Comparison of ENCODE assay signal across 8 cellular contexts in genomic region chr22:25404556-25404922, GRCh38.
DNase-seq lines count a peak whose midpoint lies in the region; ATAC-seq and TF ChIP-seq lines count a peak whose summit lies in the region.

No MANE protein-coding gene starts in this region.

- peaks cover 24% of the 10 kb centered on the region for H3K79me2 ChIP-seq in neural progenitor cell (ENCODE audit: low read depth)

- intact Hi-C loops in activated CD4-positive, alpha-beta T cell treated with anti-CD3 and anti-CD28 coated beads, Interleukin-2, amount 10 ng/mL, durations not matched to agents 24 days and 14 days (cut with micrococcal nuclease) = loop anchor here (2.0 to 10.0 kb wide), 2 partner anchors 48 to 330 kb away; no protein-coding TSS in a partner anchor

- peak overlapping the region; percentile 90 for H2AFZ ChIP-seq in neural progenitor cell (replicated peaks)

- TF ChIP-seq CTCF in RWPE2 (IDR thresholded peaks at IDR 0.05; ENCODE audit: poor library complexity, severe bottlenecking) (no peak), epithelial cell of proximal tubule (conservative IDR thresholded peaks at IDR 0.05; ENCODE audit: low read depth, low read length) (no peak), neural progenitor cell (IDR thresholded peaks at IDR 0.05) (no peak)

- no peaks in the 10 kb centered on the region for H3K36me3 Mint-ChIP-seq in activated CD4-positive, alpha-beta T cell treated with anti-CD3 and anti-CD28 coated beads, Interleukin-2, amount 10 ng/mL, durations not matched to agents 24 days and 14 days (ENCODE audit: low read depth)
- H3K36me3 Mint-ChIP-seq in neural progenitor cell = no peaks in the 10 kb centered on the region

- no peak for ATAC-seq in RWPE2 (ENCODE audit: low read depth)
- ATAC-seq in HG03039 (IDR thresholded peaks at IDR 0.05; ENCODE audit: unreplicated experiment) = no peak

- H3K27ac ChIP-seq in RWPE2 (ENCODE audit: poor library complexity, severe bottlenecking) = peak overlapping the region; percentile 79
- H3K27ac ChIP-seq in neural progenitor cell = no peak overlapping the region

- DNase-seq in activated CD4-positive, alpha-beta T cell treated with anti-CD3 and anti-CD28 coated beads, Interleukin-2, amount 10 ng/mL, durations not matched to agents 24 days and 14 days = peak; percentile 69
- no peak for DNase-seq in activated CD4-positive, alpha-beta T cell treated with anti-CD3 and anti-CD28 coated beads, Interleukin-2, amount 50 U/mL, for 4 hours
- no peak for DNase-seq in RWPE2 (ENCODE audit: low spot score)
- DNase-seq in epithelial cell of proximal tubule (ENCODE audit: low read depth) = no peak
- DNase-seq in neural progenitor cell (ENCODE audit: low spot score) = peak; percentile 45
- DNase-seq in GDM1 (lab: John Stamatoyannopoulos, UW) = no peak
- no peak for DNase-seq in stimulated activated naive CD4-positive, alpha-beta T cell treated with Interleukin-2 at 50 U/mL for 16 hours (lab: John Stamatoyannopoulos, UW)

- H3K4me1 ChIP-seq in RWPE2 (ENCODE audit: insufficient read depth, poor library complexity, severe bottlenecking) (peaks cover 20% of the 10 kb centered on the region), neural progenitor cell (peaks cover 16% of the 10 kb centered on the region)

- H3K27me3 Mint-ChIP-seq in activated CD4-positive, alpha-beta T cell treated with anti-CD3 and anti-CD28 coated beads, Interleukin-2, amount 10 ng/mL, durations not matched to agents 24 days and 14 days = no peaks in the 10 kb centered on the region
- peaks cover 12% of the 10 kb centered on the region for H3K27me3 Mint-ChIP-seq in neural progenitor cell (ENCODE audit: insufficient read depth, low read depth)

- H3K9ac ChIP-seq in neural progenitor cell = peak overlapping the region; percentile 50

- no peak overlapping the region for H3K27ac Mint-ChIP-seq in activated CD4-positive, alpha-beta T cell treated with anti-CD3 and anti-CD28 coated beads, Interleukin-2, amount 10 ng/mL, durations not matched to agents 24 days and 14 days
- no peak overlapping the region for H3K27ac Mint-ChIP-seq in neural progenitor cell

- H3K4me3 Mint-ChIP-seq in activated CD4-positive, alpha-beta T cell treated with anti-CD3 and anti-CD28 coated beads, Interleukin-2, amount 10 ng/mL, durations not matched to agents 24 days and 14 days = peak overlapping the region; percentile 90
- H3K4me3 Mint-ChIP-seq in neural progenitor cell = peak overlapping the region; percentile 94

- H3K36me3 ChIP-seq in RWPE2 (ENCODE audit: low read depth) (no peaks in the 10 kb centered on the region), neural progenitor cell (no peaks in the 10 kb centered on the region)

- H3K4me1 Mint-ChIP-seq in activated CD4-positive, alpha-beta T cell treated with anti-CD3 and anti-CD28 coated beads, Interleukin-2, amount 10 ng/mL, durations not matched to agents 24 days and 14 days = peaks cover 25% of the 10 kb centered on the region
- H3K4me1 Mint-ChIP-seq in neural progenitor cell = peaks cover 37% of the 10 kb centered on the region

- H3K9me3 ChIP-seq in RWPE2 (ENCODE audit: severe bottlenecking) (no peaks in the 10 kb centered on the region), neural progenitor cell (ENCODE audit: low read depth) (no peaks in the 10 kb centered on the region)

- peaks cover 30% of the 10 kb centered on the region for H4K20me1 ChIP-seq in neural progenitor cell (ENCODE audit: low read depth)

- H3F3A ChIP-seq in neural progenitor cell (ENCODE audit: low read depth) = peaks cover 30% of the 10 kb centered on the region

- H3K9me3 Mint-ChIP-seq in activated CD4-positive, alpha-beta T cell treated with anti-CD3 and anti-CD28 coated beads, Interleukin-2, amount 10 ng/mL, durations not matched to agents 24 days and 14 days = no peaks in the 10 kb centered on the region
- no peaks in the 10 kb centered on the region for H3K9me3 Mint-ChIP-seq in neural progenitor cell

- peak overlapping the region; percentile 87 for H3K4me2 ChIP-seq in neural progenitor cell

- H3K4me3 ChIP-seq in RWPE2 (ENCODE audit: severe bottlenecking) (peak overlapping the region; percentile 85), epithelial cell of proximal tubule (ENCODE audit: low read depth, low read length) (peak overlapping the region; percentile 73), neural progenitor cell (peak overlapping the region; percentile 87)

- H3K27me3 ChIP-seq in RWPE2 (ENCODE audit: insufficient read depth, poor library complexity, severe bottlenecking) (no peaks in the 10 kb centered on the region), neural progenitor cell (peaks cover 31% of the 10 kb centered on the region)

Comparison
In these comparisons a context has a peak if more than half of its experiments do, and no peak if none do; other contexts are left out.
1. DNase-seq: peak in activated CD4-positive, alpha-beta T cell treated with anti-CD3 and anti-CD28 coated beads, Interleukin-2, amount 10 ng/mL, durations not matched to agents 24 days and 14 days (single experiment) and neural progenitor cell (single experiment); none in activated CD4-positive, alpha-beta T cell treated with anti-CD3 and anti-CD28 coated beads, Interleukin-2, amount 50 U/mL, for 4 hours (0 of 2), RWPE2 (single experiment), epithelial cell of proximal tubule (single experiment), GDM1 (single experiment) and stimulated activated naive CD4-positive, alpha-beta T cell treated with Interleukin-2 at 50 U/mL for 16 hours (single experiment).
2. Peak in every context shown above with its lines, with median percentiles within 50 percentile points of each other: H3K4me3 ChIP-seq.